Comparison of ENCODE assay signal across 8 cellular contexts in the genomic region with DNA sequence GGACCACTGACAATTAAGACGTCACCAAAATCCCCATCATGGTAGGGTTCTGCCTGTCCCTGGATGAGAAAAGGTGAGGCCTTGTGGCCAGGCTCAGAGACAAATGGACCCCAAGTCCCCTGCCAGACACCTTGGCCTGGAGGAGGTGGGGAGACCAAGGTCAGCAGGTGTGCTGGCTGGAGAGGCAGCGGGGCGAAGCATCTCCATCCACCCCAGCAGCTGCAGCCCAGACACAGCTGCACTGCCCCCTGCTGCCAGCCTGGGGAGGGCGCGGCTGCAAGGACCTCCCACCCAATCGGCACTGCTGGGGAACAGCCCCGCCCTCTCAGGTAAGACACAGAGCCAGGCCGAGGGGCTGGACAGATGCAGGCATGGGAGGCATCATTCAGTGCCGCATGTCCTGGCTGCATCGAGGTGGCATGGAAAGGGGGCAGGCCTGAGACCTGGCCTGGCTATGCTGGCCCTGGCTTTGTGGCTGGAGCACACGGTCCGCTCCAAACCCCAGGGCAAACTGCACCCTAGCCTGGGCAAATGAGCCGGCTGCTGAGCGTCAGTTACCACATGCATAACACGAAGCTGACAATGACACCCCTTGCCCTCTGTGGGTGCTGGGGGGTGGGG. TPM values are rescaled to one million over a fixed set of nuclear protein-coding genes. Genes with fewer than 3 reads are reported as not detected.
DNase-seq lines count a peak whose midpoint lies in the region; ATAC-seq lines count a peak whose summit lies in the region.

No MANE protein-coding gene starts in this region.

- DNase-seq in NCI-H2196 (lab: John Stamatoyannopoulos, UW; ENCODE audit: unreplicated experiment) (peak; percentile 11), NCI-H2196 treated with DMSO at 0.1 percent for 48 hours (lab: John Stamatoyannopoulos, UW; ENCODE audit: unreplicated experiment) (no peak), NCI-H82 (lab: John Stamatoyannopoulos, UW) (peak; percentile 71), immature natural killer cell (peak; percentile 45 to 56 (median 52)), hippocampal formation (lab: John Stamatoyannopoulos, UW) (no peak)
- peak; percentile 77 to 85 for DNase-seq in activated T-cell treated with anti-CD3 and anti-CD28 coated beads, Interleukin-2, amount 50 U/mL, for 48 hours
- DNase-seq in stimulated activated CD8-positive, alpha-beta memory T cell treated with anti-CD3 and anti-CD28 coated beads, Interleukin-15, amount 100 ng/mL, for 24 hours (ENCODE audit: low read depth): peak; percentile 33

- peaks cover 9 to 12% of the 10 kb centered on the region in 2 donors for H3K4me1 Mint-ChIP-seq in immature natural killer cell

- H3K9me3 Mint-ChIP-seq in immature natural killer cell: no peaks in the 10 kb centered on the region

- no peaks in the 10 kb centered on the region for H3K36me3 Mint-ChIP-seq in immature natural killer cell

- peak overlapping the region in 1 of 6 donors; percentile 53 for H3K27ac Mint-ChIP-seq in immature natural killer cell

- H3K27me3 Mint-ChIP-seq in immature natural killer cell (ENCODE audit: low read depth in 3 of 3): peaks cover 3 to 8% (median 5%) of the 10 kb centered on the region in 3 donors

- no peak for ATAC-seq in GM21381 (IDR thresholded peaks at IDR 0.05; ENCODE audit: unreplicated experiment)

- H3K4me3 Mint-ChIP-seq in immature natural killer cell: no peak overlapping the region

RNA-seq across cellular contexts. Expression of a gene that starts 12.2 kb away (rescaled TPM):
- 100 to 1,000 TPM; 235 to 361 (median 286) TPM for polyA plus RNA-seq in immature natural killer cell

RNA-seq across cellular contexts. Expression of a gene that starts 20.8 kb away (rescaled TPM):
- under 1 TPM in 2 of 3 donors, not detected in 1; 0.13 to 0.36 TPM for polyA plus RNA-seq in immature natural killer cell

Comparison
In these comparisons a context has a peak if more than half of its experiments do, and no peak if none do; other contexts are left out.
1. DNase-seq: peak in NCI-H2196 (single experiment), NCI-H82 (single experiment), activated T-cell treated with anti-CD3 and anti-CD28 coated beads, Interleukin-2, amount 50 U/mL, for 48 hours (2 of 2), immature natural killer cell (3 of 3) and stimulated activated CD8-positive, alpha-beta memory T cell treated with anti-CD3 and anti-CD28 coated beads, Interleukin-15, amount 100 ng/mL, for 24 hours (single experiment); none in NCI-H2196 treated with DMSO at 0.1 percent for 48 hours (single experiment) and hippocampal formation (0 of 2).